1 cellular context compared by ENCODE assay signal in genomic region chr3:170222647-170223541, GRCh38.
TF ChIP-seq lines count a peak whose summit lies in the region.

No MANE protein-coding gene starts in this region.

TF ChIP-seq in HepG2, 621 proteins besides CTCF, POLR2A, EP300 and RAD21 (continued from another document and continues in another):
- TF ChIP-seq ZBTB26 (CRISPR knock-in tag; IDR thresholded peaks at IDR 0.05; ENCODE audit: borderline replicate concordance) (no peak), ZNF556 (CRISPR knock-in tag; IDR thresholded peaks at IDR 0.05; ENCODE audit: borderline replicate concordance) (no peak), ZNF280B (CRISPR knock-in tag; IDR thresholded peaks at IDR 0.05; ENCODE audit: borderline replicate concordance) (no peak), ZNF597 (CRISPR knock-in tag; IDR thresholded peaks at IDR 0.05) (no peak), ZNF136 (CRISPR knock-in tag; IDR thresholded peaks at IDR 0.05; ENCODE audit: low read depth) (no peak), ZNF333 (CRISPR knock-in tag; IDR thresholded peaks at IDR 0.05; ENCODE audit: borderline replicate concordance) (no peak), HNF1B (CRISPR knock-in tag; IDR thresholded peaks at IDR 0.05) (no peak), TP53 (CRISPR knock-in tag; conservative IDR thresholded peaks at IDR 0.05) (no peak), ZNF687 (CRISPR knock-in tag; IDR thresholded peaks at IDR 0.05) (peak; percentile 50; the same call in 1 of the 2 replicates), ZNF850 (CRISPR knock-in tag; conservative IDR thresholded peaks at IDR 0.05) (no peak), ZNF720 (CRISPR knock-in tag; IDR thresholded peaks at IDR 0.05) (no peak), HNRNPUL1 (IDR thresholded peaks at IDR 0.05; ENCODE audit: low read depth, low read length) (no peak), ZNF782 (CRISPR knock-in tag; IDR thresholded peaks at IDR 0.05; ENCODE audit: borderline replicate concordance) (no peak), HNRNPK (IDR thresholded peaks at IDR 0.05; ENCODE audit: low read depth, low read length, poor library complexity, severe bottlenecking) (no peak), TRAFD1 (CRISPR knock-in tag; IDR thresholded peaks at IDR 0.05; ENCODE audit: borderline replicate concordance) (no peak), AKNA (CRISPR knock-in tag; IDR thresholded peaks at IDR 0.05; ENCODE audit: borderline replicate concordance) (no peak), SOX6 (IDR thresholded peaks at IDR 0.05) (no peak), SOX6 (CRISPR knock-in tag; IDR thresholded peaks at IDR 0.05) (no peak), ETS1 (CRISPR knock-in tag; IDR thresholded peaks at IDR 0.05) (no peak), ZNF232 (CRISPR knock-in tag; IDR thresholded peaks at IDR 0.05; ENCODE audit: borderline replicate concordance) (no peak), ETV6 (CRISPR knock-in tag; conservative IDR thresholded peaks at IDR 0.05) (no peak), ZFAT (CRISPR knock-in tag; conservative IDR thresholded peaks at IDR 0.05) (no peak), KLF6 (CRISPR knock-in tag; IDR thresholded peaks at IDR 0.05) (no peak), ZNF501 (CRISPR knock-in tag; IDR thresholded peaks at IDR 0.05) (no peak), ASH2L (IDR thresholded peaks at IDR 0.05; ENCODE audit: insufficient read length, low read depth, low read length) (no peak), UBTF (CRISPR knock-in tag; IDR thresholded peaks at IDR 0.05) (peak; percentile 67), TCF12 (IDR thresholded peaks at IDR 0.05) (no peak), TCF12 (CRISPR knock-in tag; IDR thresholded peaks at IDR 0.05) (no peak), MYC (CRISPR knock-in tag; IDR thresholded peaks at IDR 0.05; ENCODE audit: borderline replicate concordance) (no peak), NR2C2 (CRISPR knock-in tag; IDR thresholded peaks at IDR 0.05; ENCODE audit: borderline replicate concordance) (no peak), ZNF205 (CRISPR knock-in tag; IDR thresholded peaks at IDR 0.05) (no peak), MAFG (CRISPR knock-in tag; IDR thresholded peaks at IDR 0.05) (no peak), ZNF496 (CRISPR knock-in tag; IDR thresholded peaks at IDR 0.05; ENCODE audit: insufficient replicate concordance) (no peak), NR2F6 (IDR thresholded peaks at IDR 0.05) (no peak), NR2F6 (CRISPR knock-in tag; IDR thresholded peaks at IDR 0.05) (no peak), GTF3A (CRISPR knock-in tag; conservative IDR thresholded peaks at IDR 0.05) (no peak), ZNF660 (CRISPR knock-in tag; IDR thresholded peaks at IDR 0.05; ENCODE audit: borderline replicate concordance, low read depth) (no peak), ZGPAT (CRISPR knock-in tag; IDR thresholded peaks at IDR 0.05) (no peak), IKZF4 (CRISPR knock-in tag; IDR thresholded peaks at IDR 0.05; ENCODE audit: borderline replicate concordance, low read depth, not compliant biosample characterization) (no peak), TMF1 (CRISPR knock-in tag; IDR thresholded peaks at IDR 0.05; ENCODE audit: low read depth) (no peak), ELF1 (CRISPR knock-in tag; IDR thresholded peaks at IDR 0.05) (no peak), FOXK2 (IDR thresholded peaks at IDR 0.05) (no peak)
